26 cellular contexts compared by ENCODE assay signal in genomic region chr21:16073571-16073970, GRCh38.
DNase-seq lines count a peak whose midpoint lies in the region; ATAC-seq and TF ChIP-seq lines count a peak whose summit lies in the region.
"Had no signal": no experiment of that assay in that cellular context is flagged by ENCODE, and none has a peak within 500 bp of the region (broad histone marks: within the 10 kb centered on the region; RNA-seq: fewer than 3 reads in every experiment).

No MANE protein-coding gene starts in this region.

- H3K36me3 Mint-ChIP-seq in brain: peaks cover 11% of the 10 kb centered on the region
- H3K36me3 Mint-ChIP-seq in activated CD4-positive, alpha-beta memory T cell treated with anti-CD3 and anti-CD28 coated beads, Interleukin-2, amount 10 ng/mL, durations not matched to agents 7 days and 5 days (ENCODE audit: low read depth): no peaks in the 10 kb centered on the region
- H3K36me3 Mint-ChIP-seq: activated naive CD8-positive, alpha-beta T cell treated with anti-CD3 and anti-CD28 coated beads for 36 hours; CD8-positive, alpha-beta memory T cell; IgD-negative memory B cell had no signal

- 25 to 27% methylated on average over 2 of the region's 2 CpGs for WGBS in GM23248 (ENCODE audit: low coverage in 1 of 2, low lambda C conversion rate in 2 of 2, missing lambda C conversion rate in 2 of 2), 2 experiments
- WGBS in prostate gland: 26% methylated on average over 2 of the region's 2 CpGs

- H3K9me3 ChIP-seq in GM23248 (ENCODE audit: low read depth): no peaks in the 10 kb centered on the region
- no peaks in the 10 kb centered on the region for H3K9me3 ChIP-seq in prostate gland
- H3K9me3 ChIP-seq: A549, ascending aorta, BE2C, heart left ventricle, tibial nerve had no signal

- H3K9me2 ChIP-seq in GM23248 (ENCODE audit: insufficient read depth): no peaks in the 10 kb centered on the region

- TF ChIP-seq POLR2A in prostate gland (IDR thresholded peaks at IDR 0.05): no peak

- peak overlapping the region; percentile 54 for H2AFZ ChIP-seq in GM23248

- no peak overlapping the region for H3K9ac ChIP-seq in GM23248

- H3K79me2 ChIP-seq in GM23248 (ENCODE audit: insufficient read depth): no peaks in the 10 kb centered on the region

- DNase-seq in GM23248 (no peak), prostate gland (ENCODE audit: low spot score) (no peak), NCI-H1092 (lab: John Stamatoyannopoulos, UW) (no peak), HPDE6-E6E7 (ENCODE audit: extremely low spot score) (no peak)
- no peak for DNase-seq in activated CD4-positive, alpha-beta memory T cell treated with anti-CD3 and anti-CD28 coated beads, Interleukin-2, amount 10 ng/mL, durations not matched to agents 7 days and 5 days
- DNase-seq: activated CD4-positive, CD25-positive, alpha-beta regulatory T cell treated with anti-CD3 and anti-CD28 coated beads, Interleukin-2, amount 50 U/mL, for 72 hours; activated CD8-positive, alpha-beta T cell treated with anti-CD3 and anti-CD28 coated beads, Interleukin-2, amount 10 ng/mL, durations not matched to agents 7 days and 5 days; activated effector memory CD4-positive, alpha-beta T cell treated with anti-CD3 and anti-CD28 coated beads, Interleukin-2, amount 50 U/mL, for 16 hours; activated naive CD8-positive, alpha-beta T cell treated with anti-CD3 and anti-CD28 coated beads for 36 hours; BE2C; CD8-positive, alpha-beta memory T cell; H9; heart left ventricle; NCI-H1105 treated with DMSO at 0.1 percent for 48 hours; NCI-H2029; NCI-H526 treated with DMSO at 0.1 percent for 48 hours; SHP77 treated with DMSO at 0.1 percent for 48 hours had no signal

- peak overlapping the region; percentile 81 for H3K4me2 ChIP-seq in GM23248 (ENCODE audit: unreplicated experiment)
- H3K4me2 ChIP-seq: A549 had no signal

- H3K4me3 ChIP-seq in GM23248 (no peak overlapping the region), prostate gland (no peak overlapping the region)
- H3K4me3 ChIP-seq: A549, ascending aorta, heart left ventricle, lung, tibial nerve had no signal

- H3K9me3 Mint-ChIP-seq in brain: peaks cover 0 to 4% (median 0%) of the 10 kb centered on the region in 5 experiments
- no peaks in the 10 kb centered on the region for H3K9me3 Mint-ChIP-seq in activated CD4-positive, alpha-beta memory T cell treated with anti-CD3 and anti-CD28 coated beads, Interleukin-2, amount 10 ng/mL, durations not matched to agents 7 days and 5 days
- H3K9me3 Mint-ChIP-seq: activated naive CD8-positive, alpha-beta T cell treated with anti-CD3 and anti-CD28 coated beads for 36 hours; CD8-positive, alpha-beta memory T cell; H9; stimulated activated naive CD8-positive, alpha-beta T cell treated with anti-CD3 and anti-CD28 coated beads, Interleukin-15, Interleukin-2, amounts not matched to agents 100 ng/mL and 50 ng/mL, for 24 hours had no signal

- intact Hi-C loops in prostate gland (cut with DNase I): loop anchor here (5.0 to 10.0 kb wide), 3 partner anchors 61 to 1194 kb away; no protein-coding TSS in a partner anchor

- POLR2A ChIA-PET in activated CD4-positive, alpha-beta memory T cell treated with anti-CD3 and anti-CD28 coated beads, Interleukin-2, amount 10 ng/mL, durations not matched to agents 7 days and 5 days (lab: Charles Lee): no interaction called here

- CTCF ChIA-PET in activated CD4-positive, alpha-beta memory T cell treated with anti-CD3 and anti-CD28 coated beads, Interleukin-2, amount 10 ng/mL, durations not matched to agents 7 days and 5 days (lab: Charles Lee): no interaction called here

- H3K36me3 ChIP-seq in GM23248 (ENCODE audit: low read depth) (no peaks in the 10 kb centered on the region), prostate gland (no peaks in the 10 kb centered on the region)
- H3K36me3 ChIP-seq: ascending aorta, BE2C, heart left ventricle, tibial nerve had no signal

- in situ Hi-C loops in GM23248 (cut with MboI): no loop called here

- H3K4me1 ChIP-seq in GM23248 (ENCODE audit: insufficient read depth) (peaks cover 34% of the 10 kb centered on the region), prostate gland (replicated peaks) (no peaks in the 10 kb centered on the region)
- H3K4me1 ChIP-seq: A549, ascending aorta, heart left ventricle had no signal

- TF ChIP-seq CTCF in brain (conservative IDR thresholded peaks at IDR 0.05) (no peak), prostate gland (IDR thresholded peaks at IDR 0.05) (no peak)

- H3K27ac Mint-ChIP-seq in brain: peak overlapping the region; percentile 93 to 98 (median 98)
- no peak overlapping the region for H3K27ac Mint-ChIP-seq in activated CD4-positive, alpha-beta memory T cell treated with anti-CD3 and anti-CD28 coated beads, Interleukin-2, amount 10 ng/mL, durations not matched to agents 7 days and 5 days
- H3K27ac Mint-ChIP-seq: activated CD8-positive, alpha-beta T cell treated with anti-CD3 and anti-CD28 coated beads, Interleukin-2, amount 10 ng/mL, durations not matched to agents 7 days and 5 days; activated naive CD8-positive, alpha-beta T cell treated with anti-CD3 and anti-CD28 coated beads for 36 hours; CD8-positive, alpha-beta memory T cell; H9; stimulated activated naive CD8-positive, alpha-beta T cell treated with anti-CD3 and anti-CD28 coated beads, Interleukin-15, Interleukin-2, amounts not matched to agents 100 ng/mL and 50 ng/mL, for 24 hours had no signal

- peaks cover 22% of the 10 kb centered on the region for H3F3A ChIP-seq in GM23248 (ENCODE audit: insufficient read depth)

- no peaks in the 10 kb centered on the region for H3K27me3 ChIP-seq in GM23248 (replicated peaks; ENCODE audit: insufficient read depth)
- H3K27me3 ChIP-seq in layer of hippocampus (ENCODE audit: control insufficient read depth, insufficient read depth, low read length): no peaks in the 10 kb centered on the region
- H3K27me3 ChIP-seq in prostate gland (replicated peaks; ENCODE audit: insufficient read depth): no peaks in the 10 kb centered on the region
- H3K27me3 ChIP-seq: ascending aorta, BE2C, heart left ventricle, tibial nerve had no signal

- ATAC-seq in GM19397 (IDR thresholded peaks at IDR 0.05; ENCODE audit: unreplicated experiment): no peak
- ATAC-seq: A549; activated CD8-positive, alpha-beta T cell treated with anti-CD3 and anti-CD28 coated beads, Interleukin-2, amount 10 ng/mL, durations not matched to agents 7 days and 5 days; heart left ventricle had no signal

- peak overlapping the region; percentile 72 to 96 (median 87) for H3K4me3 Mint-ChIP-seq in brain
- no peak overlapping the region for H3K4me3 Mint-ChIP-seq in activated CD4-positive, alpha-beta memory T cell treated with anti-CD3 and anti-CD28 coated beads, Interleukin-2, amount 10 ng/mL, durations not matched to agents 7 days and 5 days
- H3K4me3 Mint-ChIP-seq: activated CD8-positive, alpha-beta T cell treated with anti-CD3 and anti-CD28 coated beads, Interleukin-2, amount 10 ng/mL, durations not matched to agents 7 days and 5 days; activated naive CD8-positive, alpha-beta T cell treated with anti-CD3 and anti-CD28 coated beads for 36 hours; CD8-positive, alpha-beta memory T cell; H9; IgD-negative memory B cell; stimulated activated naive CD8-positive, alpha-beta T cell treated with anti-CD3 and anti-CD28 coated beads, Interleukin-15, Interleukin-2, amounts not matched to agents 100 ng/mL and 50 ng/mL, for 24 hours had no signal

- peaks cover 3% of the 10 kb centered on the region for H3K27me3 Mint-ChIP-seq in brain
- no peaks in the 10 kb centered on the region for H3K27me3 Mint-ChIP-seq in activated CD4-positive, alpha-beta memory T cell treated with anti-CD3 and anti-CD28 coated beads, Interleukin-2, amount 10 ng/mL, durations not matched to agents 7 days and 5 days
- H3K27me3 Mint-ChIP-seq: activated naive CD8-positive, alpha-beta T cell treated with anti-CD3 and anti-CD28 coated beads for 36 hours; IgD-negative memory B cell had no signal

- H4K20me1 ChIP-seq in GM23248 (ENCODE audit: insufficient read depth): no peaks in the 10 kb centered on the region

- peaks cover 79% of the 10 kb centered on the region for H3K4me1 Mint-ChIP-seq in brain
- H3K4me1 Mint-ChIP-seq in activated CD4-positive, alpha-beta memory T cell treated with anti-CD3 and anti-CD28 coated beads, Interleukin-2, amount 10 ng/mL, durations not matched to agents 7 days and 5 days: no peaks in the 10 kb centered on the region
- H3K4me1 Mint-ChIP-seq: activated naive CD8-positive, alpha-beta T cell treated with anti-CD3 and anti-CD28 coated beads for 36 hours; CD8-positive, alpha-beta memory T cell; IgD-negative memory B cell had no signal

- H3K27ac ChIP-seq in GM23248 (no peak overlapping the region), layer of hippocampus (ENCODE audit: low read depth, low read length) (peak overlapping the region; percentile 82), prostate gland (peak overlapping the region; percentile 32 to 56)
- H3K27ac ChIP-seq: A549, ascending aorta, heart left ventricle had no signal
